ENCODE assay signal across 12 cellular contexts in genomic region chr11:86255896-86256295, GRCh38. TPM values are rescaled to one million over a fixed set of nuclear protein-coding genes. Genes with fewer than 3 reads are reported as not detected.
A peak's percentile ranks its signal among the peaks of the same experiment; 100 is the strongest.
DNase-seq lines count a peak whose midpoint lies in the region; ATAC-seq and TF ChIP-seq lines count a peak whose summit lies in the region.
"Had no signal": no experiment of that assay in that cellular context is flagged by ENCODE, and none has a peak within 500 bp of the region (broad histone marks: within the 10 kb centered on the region; RNA-seq: fewer than 3 reads in every experiment).

No MANE protein-coding gene starts in this region.

- no peak overlapping the region for H2AFZ ChIP-seq in Karpas-422 (ENCODE audit: low read length)

- H3K36me3 ChIP-seq in Karpas-422 (ENCODE audit: insufficient read depth, low read length), result peaks cover 82% of the 10 kb centered on the region

- peaks cover 18% of the 10 kb centered on the region for H3K4me1 ChIP-seq in Karpas-422 (ENCODE audit: low read length)
- H3K4me1 ChIP-seq: psoas muscle had no signal

- peak; percentile 78 for DNase-seq in GM12865 (ENCODE audit: low read depth)
- no peak for DNase-seq in Karpas-422
- DNase-seq in middle frontal gyrus (ENCODE audit: extremely low spot score, low spot score), result no peak
- no peak for DNase-seq in iPS-NIHi7 (ENCODE audit: extremely low spot score)
- no peak for DNase-seq in NCI-H2107 (lab: John Stamatoyannopoulos, UW)
- DNase-seq: HCEC 1CT, Kasumi-1, NCI-H2227 treated with DMSO at 0.1 percent for 48 hours, psoas muscle had no signal

- no peak overlapping the region for H3K9ac ChIP-seq in Karpas-422 (ENCODE audit: low read length)

- H3K4me3 ChIP-seq in GM12865 (ENCODE audit: low read depth, low read length) (peak overlapping the region; percentile 32), Karpas-422 (ENCODE audit: low read length) (no peak overlapping the region)
- H3K4me3 ChIP-seq: psoas muscle had no signal

- TF ChIP-seq CTCF in GM12865 (IDR thresholded peaks at IDR 0.05; ENCODE audit: insufficient read depth, low read depth, low read length, missing control alignments), result no peak

- no peaks in the 10 kb centered on the region for H3K9me2 ChIP-seq in Karpas-422 (replicated peaks; ENCODE audit: insufficient read depth, low read length)

- H3K79me2 ChIP-seq in Karpas-422 (ENCODE audit: low read length), result peaks cover 91% of the 10 kb centered on the region

- H3K27ac ChIP-seq in Karpas-422 (ENCODE audit: low read length), result no peak overlapping the region
- H3K27ac ChIP-seq: psoas muscle had no signal

- H3K4me2 ChIP-seq in Karpas-422 (ENCODE audit: low read depth, low read length, poor library complexity, severe bottlenecking), result no peak overlapping the region

- no peaks in the 10 kb centered on the region for H4K20me1 ChIP-seq in Karpas-422 (ENCODE audit: insufficient read depth, low read depth, low read length)

- no peaks in the 10 kb centered on the region for H3K9me3 ChIP-seq in Karpas-422 (ENCODE audit: low read length)
- H3K9me3 ChIP-seq: psoas muscle had no signal

- H3K27me3 ChIP-seq in Karpas-422 (ENCODE audit: low read length), result no peaks in the 10 kb centered on the region

- ATAC-seq in GM19023 (IDR thresholded peaks at IDR 0.05; ENCODE audit: unreplicated experiment) (peak; percentile 83), GM21825 (IDR thresholded peaks at IDR 0.05; ENCODE audit: unreplicated experiment) (peak; percentile 88), HG03354 (IDR thresholded peaks at IDR 0.05; ENCODE audit: poor library complexity, severe bottlenecking, unreplicated experiment) (peak; percentile 89)
- ATAC-seq: psoas muscle had no signal

RNA-seq across cellular contexts. Expression of gene EED, which starts 11.3 kb away (rescaled TPM):
- total RNA-seq in Karpas-422 (2014; rRNA removed; shearing (Covaris generic); ENCODE audit: low replicate concordance), result 100 and 137 TPM in 2 replicates

RNA-seq across cellular contexts. Expression of gene HIKESHI, which starts 46.1 kb away (rescaled TPM):
- total RNA-seq in Karpas-422 (2014; rRNA removed; shearing (Covaris generic); ENCODE audit: low replicate concordance), result 73.4 and 172 TPM in 2 replicates
